In genomic region chr1:220788146-220788545, GRCh38 we compare ENCODE assay signal across 1 cellular context.
TF ChIP-seq lines count a peak whose summit lies in the region.

No MANE protein-coding gene starts in this region.

TF ChIP-seq in A549, 52 proteins besides CTCF, POLR2A, EP300 and RAD21 (continued from another document):
- TF ChIP-seq TP53 (CRISPR knock-in tag; IDR thresholded peaks at IDR 0.05) (no peak), FOSB (CRISPR knock-in tag; IDR thresholded peaks at IDR 0.05) (no peak), CEBPB (IDR thresholded peaks at IDR 0.05) (no peak), TFCP2L1 (CRISPR knock-in tag; IDR thresholded peaks at IDR 0.05) (no peak), GATA3 (IDR thresholded peaks at IDR 0.05; ENCODE audit: borderline replicate concordance) (no peak), NPAS2 (CRISPR knock-in tag; IDR thresholded peaks at IDR 0.05; ENCODE audit: borderline replicate concordance) (no peak), EHMT2 (IDR thresholded peaks at IDR 0.05; ENCODE audit: low read depth) (no peak), RFX5 (IDR thresholded peaks at IDR 0.05) (no peak), BCL3 (IDR thresholded peaks at IDR 0.05) (no peak), MAFK (IDR thresholded peaks at IDR 0.05; ENCODE audit: partially characterized antibody) (no peak), ZNF302 (CRISPR knock-in tag; IDR thresholded peaks at IDR 0.05) (no peak), RARB (CRISPR knock-in tag; IDR thresholded peaks at IDR 0.05) (no peak), FOSL2 (IDR thresholded peaks at IDR 0.05) (no peak), FOSL2 (CRISPR knock-in tag; IDR thresholded peaks at IDR 0.05) (no peak)
